ENCODE assay signal across 17 cellular contexts in genomic region chr22:47367993-47368945, GRCh38.
DNase-seq lines count a peak whose midpoint lies in the region; ATAC-seq and TF ChIP-seq lines count a peak whose summit lies in the region.
"Had no signal": no experiment of that assay in that cellular context is flagged by ENCODE, and none has a peak within 500 bp of the region (broad histone marks: within the 10 kb centered on the region; RNA-seq: fewer than 3 reads in every experiment).

No MANE protein-coding gene starts in this region.

- ATAC-seq in lower lobe of right lung (no peak), HG03442 (IDR thresholded peaks at IDR 0.05; ENCODE audit: unreplicated experiment) (no peak), GM21825 (IDR thresholded peaks at IDR 0.05; ENCODE audit: unreplicated experiment) (no peak)

- H3K4me3 ChIP-seq in HEK293 (ENCODE audit: low read depth, low read length) (no peak overlapping the region), lower lobe of right lung (no peak overlapping the region)

- no peaks in the 10 kb centered on the region for H3K9me3 ChIP-seq in HEK293 (ENCODE audit: control insufficient read depth, insufficient read depth, low read depth, low read length)
- H3K9me3 ChIP-seq in lower lobe of right lung = no peaks in the 10 kb centered on the region

- CTCF ChIA-PET in HEK293 (lab: Yijun Ruan, JAX) = no interaction called here

- TF ChIP-seq CTCF in HEK293 (tag by site-specific recombination; IDR thresholded peaks at IDR 0.05) (no peak), lower lobe of right lung (IDR thresholded peaks at IDR 0.05) (no peak)

- intact Hi-C loops in lower lobe of right lung (cut with DNase I) = no loop called here

- POLR2A ChIA-PET in HEK293 (lab: Yijun Ruan, JAX) = no interaction called here

- H3K27ac ChIP-seq in HEK293 (ENCODE audit: extremely low read depth, low read depth, low read length) (no peak overlapping the region), lower lobe of right lung (no peak overlapping the region)
- H3K27ac ChIP-seq: HL-60 had no signal

- H3K36me3 ChIP-seq in HEK293 (ENCODE audit: control insufficient read depth in 2 of 2, insufficient read depth in 1 of 2, low read length in 2 of 2) (no peaks in the 10 kb centered on the region), lower lobe of right lung (no peaks in the 10 kb centered on the region)

- peak; percentile 89 for DNase-seq in SW480 (ENCODE audit: low spot score)
- DNase-seq in lower lobe of right lung = peak; percentile 35
- DNase-seq in stimulated activated CD8-positive, alpha-beta memory T cell treated with anti-CD3 and anti-CD28 coated beads, Interleukin-4, amount 100 ng/mL, for 48 hours = peak; percentile 8
- DNase-seq in dedifferentiated amniotic fluid mesenchymal stem cell (ENCODE audit: extremely low spot score) = no peak
- DNase-seq: CD4-positive, alpha-beta T cell; DMS79 treated with DMSO at 0.1 percent for 48 hours; HCEC 1CT; KBM-7; MM.1S; NCI-H187 treated with DMSO at 0.1 percent for 48 hours; NCI-H446 treated with DMSO at 0.1 percent for 48 hours; NCI-H82; SIG-M5 had no signal

- H3K4me1 ChIP-seq in HEK293 (ENCODE audit: control insufficient read depth, insufficient read depth, low read length) (no peaks in the 10 kb centered on the region), lower lobe of right lung (no peaks in the 10 kb centered on the region)

- peaks cover 5% of the 10 kb centered on the region for H3K27me3 ChIP-seq in lower lobe of right lung (ENCODE audit: low read depth)

TF ChIP-seq in HEK293, 187 proteins besides CTCF, POLR2A, EP300 and RAD21:
- TF ChIP-seq KLF17 (tag by site-specific recombination; IDR thresholded peaks at IDR 0.05) (no peak), ZBTB1 (tag by site-specific recombination; IDR thresholded peaks at IDR 0.05) (no peak), SP2 (tag by site-specific recombination; IDR thresholded peaks at IDR 0.05) (no peak), ZIC2 (tag by site-specific recombination; IDR thresholded peaks at IDR 0.05) (peak; percentile 49), ZNF600 (tag by site-specific recombination; IDR thresholded peaks at IDR 0.05) (no peak), ZBTB11 (tag by site-specific recombination; conservative IDR thresholded peaks at IDR 0.05; ENCODE audit: low read depth) (no peak), ZNF416 (tag by site-specific recombination; IDR thresholded peaks at IDR 0.05) (no peak), PBX3 (CRISPR knock-in tag; IDR thresholded peaks at IDR 0.05) (no peak), BCL11B (tag by site-specific recombination; IDR thresholded peaks at IDR 0.05; ENCODE audit: low read depth) (no peak), ZNF426 (tag by site-specific recombination; IDR thresholded peaks at IDR 0.05) (no peak), ZFP3 (tag by site-specific recombination; IDR thresholded peaks at IDR 0.05; ENCODE audit: low read depth) (no peak), ZNF510 (tag by site-specific recombination; IDR thresholded peaks at IDR 0.05; ENCODE audit: insufficient replicate concordance) (no peak), ZNF626 (tag by site-specific recombination; IDR thresholded peaks at IDR 0.05) (no peak), GLIS1 (tag by site-specific recombination; IDR thresholded peaks at IDR 0.05) (peak; percentile 64; the same call in 1 of the 2 replicates), ZNF670 (tag by site-specific recombination; IDR thresholded peaks at IDR 0.05; ENCODE audit: low read depth) (no peak), ZFP37 (tag by site-specific recombination; IDR thresholded peaks at IDR 0.05) (no peak)
